9 cellular contexts compared by ENCODE assay signal in the genomic region with DNA sequence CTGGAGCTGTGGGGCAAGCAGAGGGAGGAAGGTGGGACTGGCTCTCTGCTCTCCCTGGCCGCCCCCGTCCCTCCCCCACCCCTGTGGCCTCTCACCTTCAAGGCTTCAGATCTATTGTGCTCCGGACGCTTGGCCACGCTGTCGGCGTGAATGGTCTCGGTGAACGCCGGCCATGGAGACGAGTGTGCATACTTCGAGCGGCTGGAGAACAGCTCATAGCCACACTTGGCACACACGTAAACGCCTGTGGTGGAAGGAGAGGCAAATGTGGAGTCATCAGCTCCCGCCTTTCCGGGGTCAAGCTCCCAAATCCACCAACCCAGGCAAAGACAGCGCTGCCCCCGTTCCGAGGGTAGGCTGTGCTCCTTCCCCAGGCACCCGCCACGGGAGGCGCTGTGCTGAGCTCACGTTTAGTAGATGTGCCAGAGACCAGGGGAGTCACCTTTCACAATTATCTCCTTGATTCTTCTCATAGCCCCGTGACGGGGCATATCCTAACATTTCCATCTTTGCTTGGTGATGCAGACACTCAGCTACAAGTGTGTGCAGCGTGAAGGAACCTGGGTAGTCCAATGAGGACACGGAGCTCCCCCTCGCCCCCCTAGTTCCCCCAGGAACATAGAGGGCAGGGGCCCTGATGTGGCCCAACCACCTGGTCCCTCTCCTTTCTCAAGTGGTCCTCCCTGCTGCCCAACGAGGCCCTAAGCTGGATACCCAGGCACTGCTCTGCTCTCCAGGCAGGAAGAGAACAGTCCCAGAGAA. TPM values are rescaled to one million over a fixed set of nuclear protein-coding genes. Genes with fewer than 3 reads are reported as not detected.
DNase-seq lines count a peak whose midpoint lies in the region; ATAC-seq, FAIRE-seq and TF ChIP-seq lines count a peak whose summit lies in the region.
"Had no signal": no experiment of that assay in that cellular context is flagged by ENCODE, and none has a peak within 500 bp of the region (broad histone marks: within the 10 kb centered on the region; RNA-seq: fewer than 3 reads in every experiment).

No MANE protein-coding gene starts in this region.

- FAIRE-seq in HTR-8/SVneo (lab: Jason Lieb, UNC) = no peak

- no peaks in the 10 kb centered on the region for H3K79me2 ChIP-seq in OCI-LY7 (ENCODE audit: insufficient read depth, low read depth, low read length)

- H4K20me1 ChIP-seq in OCI-LY7 (ENCODE audit: insufficient read depth, low read length) = no peaks in the 10 kb centered on the region

- peak overlapping the region; percentile 84 for H3K4me3 ChIP-seq in OCI-LY7 (ENCODE audit: low read depth, low read length, poor library complexity, severe bottlenecking)
- peak overlapping the region; percentile 85 for H3K4me3 ChIP-seq in psoas muscle

- H3K4me2 ChIP-seq in OCI-LY7 (ENCODE audit: low read length) = peak overlapping the region; percentile 95

- BruUV-seq in OCI-LY7 (replicated peaks; lab: Mats Ljungman, UMichigan) = no TSS peak

- no peaks in the 10 kb centered on the region for H3K36me3 ChIP-seq in OCI-LY7 (ENCODE audit: insufficient read depth, low read length)
- H3K36me3 ChIP-seq in psoas muscle (ENCODE audit: insufficient read depth in 1 of 2, low read depth in 1 of 2) = peaks cover 7 to 46% of the 10 kb centered on the region in 2 donors

- no peaks in the 10 kb centered on the region for H3K27me3 ChIP-seq in psoas muscle (ENCODE audit: insufficient read depth in 3 of 3, low read length in 2 of 3)

- no peak overlapping the region for H3K27ac ChIP-seq in OCI-LY7 (ENCODE audit: low read depth, low read length, poor library complexity, severe bottlenecking)
- peak overlapping the region; percentile 20 for H3K27ac ChIP-seq in epithelial cell of prostate
- H3K27ac ChIP-seq in psoas muscle = peak overlapping the region; percentile 89

- H3K4me1 ChIP-seq in OCI-LY7 (ENCODE audit: insufficient read depth, low read length, poor library complexity, severe bottlenecking) = peaks cover 18% of the 10 kb centered on the region
- H3K4me1 ChIP-seq in psoas muscle = peaks cover 54% of the 10 kb centered on the region

- POLR2A ChIA-PET in OCI-LY7 (lab: Charles Lee) = interaction anchor here (1.3 to 2.2 kb wide), 2 partner anchors 23 to 159 kb away, joined by 4 to 6 read pairs; a partner anchor contains a TSS

- TF ChIP-seq CTCF in OCI-LY7 (conservative IDR thresholded peaks at IDR 0.05; ENCODE audit: low read length) (peak; percentile 71), psoas muscle (IDR thresholded peaks at IDR 0.05) (peak; percentile 49)

- CTCF ChIA-PET in OCI-LY7 (lab: Charles Lee; ENCODE audit: unreplicated experiment) = interaction anchor here (0.6 to 1.0 kb wide), 2 partner anchors 32 to 1205 kb away, joined by 3 read pairs; no protein-coding TSS in a partner anchor

- intact Hi-C loops in OCI-LY7 (cut with micrococcal nuclease; ENCODE audit: unreplicated experiment) = loop anchor here (5.0 kb wide), 1 partner anchor 159 kb away; a partner anchor contains a TSS
- intact Hi-C loops in psoas muscle (cut with DNase I) = loop anchor here in 1 of 2 donors (10.0 kb wide), 1 partner anchor 167 kb away; a partner anchor contains a TSS

- H3K9me2 ChIP-seq in OCI-LY7 (ENCODE audit: insufficient read depth, low read length) = no peaks in the 10 kb centered on the region

- H3K9me3 ChIP-seq in OCI-LY7 (ENCODE audit: low read length) (no peaks in the 10 kb centered on the region), psoas muscle (no peaks in the 10 kb centered on the region)

- H2AFZ ChIP-seq in OCI-LY7 (ENCODE audit: low read length) = no peak overlapping the region

- peak; percentile 80 for DNase-seq in ELF-1 (ENCODE audit: low read depth, low spot score)
- DNase-seq in OCI-LY7 (ENCODE audit: low spot score) = peak; percentile 35
- no peak for DNase-seq in epithelial cell of prostate (ENCODE audit: low read depth, low spot score)
- peak; percentile 65 to 87 for DNase-seq in psoas muscle
- no peak for DNase-seq in NK-92 (lab: John Stamatoyannopoulos, UW; ENCODE audit: unreplicated experiment)
- no peak for DNase-seq in HTR-8/SVneo (ENCODE audit: insufficient read length, low spot score)
- DNase-seq in islet precursor cell = no peak
- no peak for DNase-seq in DMS 273 (lab: John Stamatoyannopoulos, UW; ENCODE audit: unreplicated experiment)
- DNase-seq: GOT3 had no signal

- 57 to 69% (median 62%) methylated on average over 30 of the region's 30 CpGs for WGBS in psoas muscle, 3 donors

- ATAC-seq in psoas muscle = peak; percentile 53 to 62 (median 57)

RNA-seq across cellular contexts. Expression of a gene that starts 1.7 kb away (rescaled TPM):
- total RNA-seq in OCI-LY7 (2014; rRNA removed; shearing (Covaris generic)) = 5.2 and 9.0 TPM in 2 replicates
- 17.6 and 18.0 TPM in 2 replicates for total RNA-seq in OCI-LY7 (2022)
- 10 to 100 TPM; 44.2 to 65.3 (median 53.2) TPM for total RNA-seq in psoas muscle
- polyA plus RNA-seq in psoas muscle = 10 to 100 TPM; 50.4 to 83.4 (median 76.1) TPM

RNA-seq across cellular contexts. Expression of a gene that starts 13.1 kb away (rescaled TPM):
- 0.35 TPM in 1 of 2 replicates, not detected in the other for total RNA-seq in OCI-LY7 (2014; rRNA removed; shearing (Covaris generic))
- 0.63 and 0.72 TPM in 2 replicates for total RNA-seq in OCI-LY7 (2022)
- total RNA-seq in psoas muscle = 100 to 1,000 TPM; 205 to 296 (median 233) TPM
- polyA plus RNA-seq in psoas muscle = 100 to 1,000 TPM; 116 to 315 (median 188) TPM

RNA-seq across cellular contexts. Expression of a gene that starts 18.0 kb away (rescaled TPM):
- total RNA-seq in OCI-LY7 (2014; rRNA removed; shearing (Covaris generic)) = 240 and 317 TPM in 2 replicates
- 180 and 201 TPM in 2 replicates for total RNA-seq in OCI-LY7 (2022)
- 100 to 1,000 TPM; 350 to 465 (median 373) TPM for total RNA-seq in psoas muscle
- polyA plus RNA-seq in psoas muscle = 100 to 1,000 TPM; 753 to 870 (median 797) TPM

RNA-seq across cellular contexts. Expression of a gene that starts 23.1 kb away (rescaled TPM):
- not detected in 2 replicates for total RNA-seq in OCI-LY7 (2014; rRNA removed; shearing (Covaris generic))
- total RNA-seq in OCI-LY7 (2022) (not detected in 2 replicates), psoas muscle (not detected)
- not detected for polyA plus RNA-seq in psoas muscle

RNA-seq across cellular contexts. Expression of a gene that starts 23.3 kb away (rescaled TPM):
- total RNA-seq in OCI-LY7 (2014; rRNA removed; shearing (Covaris generic)) = 2,266 and 2,461 TPM in 2 replicates
- total RNA-seq in OCI-LY7 (2022) (3,120 and 3,140 TPM in 2 replicates), psoas muscle (1,000 to 10,000 TPM; 1,044 to 1,902 (median 1,426) TPM)
- 1,000 to 10,000 TPM; 2,097 to 3,940 (median 2,652) TPM for polyA plus RNA-seq in psoas muscle

Comparison
In these comparisons a context has a peak if more than half of its experiments do, and no peak if none do; other contexts are left out.
1. DNase-seq: peak in ELF-1 (single experiment), OCI-LY7 (single experiment) and psoas muscle (2 of 2); none in epithelial cell of prostate (single experiment), NK-92 (single experiment), HTR-8/SVneo (single experiment), islet precursor cell (single experiment) and DMS 273 (single experiment).
2. RNA of a gene that starts 13.1 kb away (total RNA-seq): 205 to 296 TPM in psoas muscle; 0.35 to 0.72 TPM in OCI-LY7; every median in the first group is over 100 times any median in the second.